ENCODE assay signal across 10 cellular contexts in genomic region chr1:164637461-164638375, GRCh38.
DNase-seq lines count a peak whose midpoint lies in the region; ATAC-seq and TF ChIP-seq lines count a peak whose summit lies in the region.
"Had no signal": no experiment of that assay in that cellular context is flagged by ENCODE, and none has a peak within 500 bp of the region (broad histone marks: within the 10 kb centered on the region; RNA-seq: fewer than 3 reads in every experiment).

No MANE protein-coding gene starts in this region.

- H3K36me3 ChIP-seq in body of pancreas (replicated peaks in 1 of 2; ENCODE audit: insufficient read depth in 1 of 2, low read depth in 2 of 2) = no peaks in the 10 kb centered on the region
- H3K36me3 ChIP-seq in transverse colon = no peaks in the 10 kb centered on the region

- peak; percentile 59 for DNase-seq in DMS53 (lab: John Stamatoyannopoulos, UW)
- DNase-seq in DMS53 treated with DMSO at 0.1 percent for 48 hours (lab: John Stamatoyannopoulos, UW; ENCODE audit: unreplicated experiment) = no peak
- DNase-seq in body of pancreas = peak; percentile 83 to 90 (median 87)
- peak; percentile 87 for DNase-seq in iris pigment epithelial cell (ENCODE audit: low read depth)
- DNase-seq in transverse colon = no peak
- no peak for DNase-seq in NCI-H526 treated with DMSO at 0.1 percent for 48 hours (lab: John Stamatoyannopoulos, UW)
- no peak for DNase-seq in RKO (ENCODE audit: low spot score)
- DNase-seq: stimulated activated CD4-positive, alpha-beta T cell treated with anti-CD3 and anti-CD28 coated beads, Interleukin-4, amount 100 ng/mL, for 24 hours had no signal

- H3K4me3 ChIP-seq in body of pancreas (no peak overlapping the region), transverse colon (no peak overlapping the region)

- intact Hi-C loops in body of pancreas (cut with DNase I) (no loop called here), transverse colon (cut with DNase I; ENCODE audit: low total_unique reads) (no loop called here)

- in situ Hi-C loops in transverse colon (cut with MboI; ENCODE audit: low pct_ligation_motif_present in 1 of 4, low pct_unique_long_range_greater_than_20kb in 1 of 4, low sequenced_read_pairs in 3 of 4) = loop anchor here in 1 of 4 donors (25.0 kb wide), 1 partner anchor 150 kb away; no protein-coding TSS in a partner anchor

- ATAC-seq in body of pancreas (peak; percentile 81), HG03432 (IDR thresholded peaks at IDR 0.05; ENCODE audit: unreplicated experiment) (no peak)

- WGBS in body of pancreas, 2 donors = 36 to 38% methylated on average over 13 of the region's 13 CpGs
- 70 to 73% methylated on average over 3 to 13 of the region's 13 CpGs for WGBS in transverse colon (ENCODE audit: low coverage in 1 of 2), 2 donors

- H3K27me3 ChIP-seq in body of pancreas (no peaks in the 10 kb centered on the region), transverse colon (no peaks in the 10 kb centered on the region)

- no peaks in the 10 kb centered on the region for H3K9me3 ChIP-seq in body of pancreas
- no peaks in the 10 kb centered on the region for H3K9me3 ChIP-seq in transverse colon

- TF ChIP-seq EP300 in transverse colon (IDR thresholded peaks at IDR 0.05; ENCODE audit: low read depth) = no peak

- TF ChIP-seq POLR2A in body of pancreas (IDR thresholded peaks at IDR 0.05) (no peak), transverse colon (IDR thresholded peaks at IDR 0.05) (no peak)

- no peak for TF ChIP-seq CTCF in body of pancreas (IDR thresholded peaks at IDR 0.05)
- TF ChIP-seq CTCF in transverse colon (IDR thresholded peaks at IDR 0.05) = no peak

- H3K27ac ChIP-seq in body of pancreas (peak overlapping the region; percentile 84 to 90 (median 87)), transverse colon (peak overlapping the region; percentile 63 to 76 (median 66))
- H3K27ac ChIP-seq: 22Rv1 had no signal

- H3K4me1 ChIP-seq in body of pancreas (peaks cover 92% of the 10 kb centered on the region), transverse colon (peaks cover 14 to 67% (median 30%) of the 10 kb centered on the region in 4 donors)

Comparison
In these comparisons a context has a peak if more than half of its experiments do, and no peak if none do; other contexts are left out.
1. DNase-seq: peak in DMS53 (single experiment), body of pancreas (4 of 4) and iris pigment epithelial cell (single experiment); none in DMS53 treated with DMSO at 0.1 percent for 48 hours (single experiment), transverse colon (single experiment), NCI-H526 treated with DMSO at 0.1 percent for 48 hours (single experiment) and RKO (single experiment).